ENCODE assay signal across 8 cellular contexts in the genomic region with DNA sequence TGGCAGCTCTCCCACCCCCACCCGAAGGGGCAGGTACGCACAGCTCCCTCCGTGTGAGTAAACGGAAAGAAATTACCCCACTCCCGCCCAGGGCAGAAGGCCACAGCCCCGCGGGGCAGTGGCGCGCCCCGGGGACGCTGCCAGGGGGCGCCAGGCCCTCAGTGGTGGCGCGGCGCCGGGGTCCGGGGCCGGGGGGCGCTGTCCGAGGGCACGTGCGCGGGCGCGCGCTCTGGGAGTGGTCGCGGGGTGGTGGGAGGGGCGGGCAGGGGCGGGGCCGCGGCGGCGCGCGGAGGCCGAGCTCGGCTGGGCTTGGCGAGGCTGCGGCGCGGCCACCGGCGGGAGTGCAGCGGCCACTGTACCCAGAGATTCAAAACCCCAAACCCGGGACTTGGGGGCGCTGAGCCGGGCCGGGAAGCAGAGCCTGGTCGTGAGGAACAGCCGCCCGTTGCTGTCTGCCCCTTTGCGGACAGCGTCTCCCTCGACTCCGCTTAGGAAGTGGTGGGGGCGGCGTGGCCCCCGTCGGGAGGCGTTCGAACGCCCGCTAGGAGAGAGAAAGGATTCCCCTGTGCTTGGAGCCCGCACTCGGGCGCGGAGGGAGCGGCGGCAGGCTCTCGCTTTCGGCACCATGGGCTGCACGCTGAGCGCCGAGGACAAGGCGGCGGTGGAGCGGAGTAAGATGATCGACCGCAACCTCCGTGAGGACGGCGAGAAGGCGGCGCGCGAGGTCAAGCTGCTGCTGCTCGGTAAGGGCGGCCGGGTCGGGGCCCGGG. TPM values are rescaled to one million over a fixed set of nuclear protein-coding genes. Genes with fewer than 3 reads are reported as not detected.
A peak's percentile ranks its signal among the peaks of the same experiment; 100 is the strongest.
DNase-seq lines count a peak whose midpoint lies in the region; ATAC-seq and TF ChIP-seq lines count a peak whose summit lies in the region.

A gene (plus strand): TSS at position 296 of the 770 bp plus-strand sequence. CDS start 330 bp downstream, at position 626.

- intact Hi-C loops in mammary epithelial cell (cut with micrococcal nuclease), result loop anchor here (1.0 to 10.0 kb wide), 8 partner anchors 17 to 523 kb away; no protein-coding TSS in a partner anchor

- CTCF ChIA-PET in mammary epithelial cell (lab: Charles Lee; ENCODE audit: low non-redundant PET), result interaction anchor here (0.6 to 2.2 kb wide), 12 partner anchors 13 to 351 kb away, joined by 3 to 23 read pairs (median 4); no protein-coding TSS in a partner anchor

- no peak for ATAC-seq in GM18858 (IDR thresholded peaks at IDR 0.05; ENCODE audit: unreplicated experiment)

- in situ Hi-C loops in mammary epithelial cell (cut with MboI; ENCODE audit: low sequenced_read_pairs in 2 of 2), result loop anchor here in 1 of 2 donors (25.0 kb wide), 1 partner anchor 253 kb away; no protein-coding TSS in a partner anchor

- no peaks in the 10 kb centered on the region for H3K36me3 ChIP-seq in HUES64 (ENCODE audit: insufficient read depth, low read length)
- peaks cover 6% of the 10 kb centered on the region for H3K36me3 ChIP-seq in SJSA1
- no peaks in the 10 kb centered on the region for H3K36me3 ChIP-seq in mammary epithelial cell (ENCODE audit: insufficient read depth, low read length)
- H3K36me3 ChIP-seq in iPS-18a (ENCODE audit: control insufficient read depth, low read depth, low read length), result no peaks in the 10 kb centered on the region

- H3K4me2 ChIP-seq in mammary epithelial cell (ENCODE audit: insufficient read depth, low read depth, low read length), result peak within 1 kb of the TSS; percentile 80

- BruUV-seq in mammary epithelial cell (replicated peaks; lab: Mats Ljungman, UMichigan), result no TSS peak

- H3K4me1 ChIP-seq in HUES64 (ENCODE audit: insufficient read depth, low read length) (peaks cover 22% of the 10 kb centered on the region), SJSA1 (replicated peaks) (peaks cover 28% of the 10 kb centered on the region), mammary epithelial cell (ENCODE audit: insufficient read depth, low read length) (peaks cover 28% of the 10 kb centered on the region), iPS-18a (ENCODE audit: control insufficient read depth, low read depth, low read length) (peaks cover 28% of the 10 kb centered on the region)

- H3K9ac ChIP-seq in HUES64 (ENCODE audit: low read depth, low read length) (peak within 1 kb of the TSS; percentile 90), mammary epithelial cell (ENCODE audit: insufficient read depth, low read length) (peak within 1 kb of the TSS; percentile 97), iPS-18a (ENCODE audit: low read length) (peak within 1 kb of the TSS; percentile 76)

- H3K27ac ChIP-seq in HUES64 (ENCODE audit: low read depth, low read length) (peak within 1 kb of the TSS; percentile 83), SJSA1 (peak within 1 kb of the TSS; percentile 75), mammary epithelial cell (ENCODE audit: insufficient read depth, low read depth, low read length) (peak within 1 kb of the TSS; percentile 92), iPS-18a (ENCODE audit: low read length) (no peak within 1 kb of the TSS)

- under 1% methylated on average over 92 of the region's 92 CpGs for WGBS in HUES64
- WGBS in mammary epithelial cell (ENCODE audit: low coverage, missing lambda C conversion rate), result no CpG with 5 or more reads among the region's 92 CpGs

- H3K4me3 ChIP-seq in HUES64 (ENCODE audit: low read length), result peak within 1 kb of the TSS; percentile 98
- H3K4me3 ChIP-seq in SJSA1, result peak within 1 kb of the TSS; percentile 86
- H3K4me3 ChIP-seq in mammary epithelial cell (replicated peaks in 1 of 3; ENCODE audit: insufficient read depth in 1 of 3, low read depth in 2 of 3, low read length in 3 of 3), result peak within 1 kb of the TSS; percentile 77 to 93 (median 87)
- peak within 1 kb of the TSS; percentile 97 for H3K4me3 ChIP-seq in iPS-18a (ENCODE audit: low read length)
- H3K4me3 ChIP-seq in retinal pigment epithelial cell (ENCODE audit: low read length), result peak within 1 kb of the TSS; percentile 99

- peaks cover 49% of the 10 kb centered on the region for H3K79me2 ChIP-seq in mammary epithelial cell (ENCODE audit: insufficient read depth, low read length)

- dilution Hi-C loops in mammary epithelial cell (cut with HindIII; ENCODE audit: low sequenced_read_pairs), result loop anchor here (5.0 to 10.0 kb wide), 3 partner anchors 37 to 98 kb away; no protein-coding TSS in a partner anchor

- 0 out of 2 replicates have a peak, but pooled peaks have one; percentile 8 for TF ChIP-seq CTCF in GM12874 (IDR thresholded peaks at IDR 0.05; ENCODE audit: insufficient read depth, low read depth, low read length)
- peak; percentile 35 to 47 for TF ChIP-seq CTCF in mammary epithelial cell (conservative IDR thresholded peaks at IDR 0.05 in 1 of 2, IDR thresholded peaks at IDR 0.05 in 1 of 2; ENCODE audit: extremely low read depth in 1 of 2, insufficient read depth in 1 of 2, low read depth in 1 of 2, low read length in 2 of 2)
- peak; percentile 41 for TF ChIP-seq CTCF in retinal pigment epithelial cell (conservative IDR thresholded peaks at IDR 0.05; ENCODE audit: low read depth, low read length)

- peak within 1 kb of the TSS; percentile 84 for H2AFZ ChIP-seq in mammary epithelial cell (ENCODE audit: low read depth, low read length)

- no peaks in the 10 kb centered on the region for H3K9me3 ChIP-seq in HUES64 (ENCODE audit: insufficient read depth, low read depth, low read length)
- H3K9me3 ChIP-seq in SJSA1 (replicated peaks), result no peaks in the 10 kb centered on the region
- no peaks in the 10 kb centered on the region for H3K9me3 ChIP-seq in mammary epithelial cell (replicated peaks; ENCODE audit: insufficient read depth, low read length)
- H3K9me3 ChIP-seq in iPS-18a (ENCODE audit: control insufficient read depth, low read depth, low read length), result no peaks in the 10 kb centered on the region

- H3K27me3 ChIP-seq in HUES64 (ENCODE audit: insufficient read depth, low read length) (peaks cover 7% of the 10 kb centered on the region; the same call in 1 of the 2 replicates), SJSA1 (replicated peaks) (no peaks in the 10 kb centered on the region), mammary epithelial cell (ENCODE audit: insufficient read depth, low read length) (no peaks in the 10 kb centered on the region), iPS-18a (ENCODE audit: control insufficient read depth, insufficient read depth, low read length) (peaks cover 39% of the 10 kb centered on the region)

- H4K20me1 ChIP-seq in mammary epithelial cell (ENCODE audit: insufficient read depth, low read length), result no peaks in the 10 kb centered on the region

- DNase-seq in A172 (ENCODE audit: low spot score) (peak; percentile 75), SJSA1 (ENCODE audit: low read depth in 1 of 2, low spot score in 2 of 2) (peak; percentile 82 to 83), mammary epithelial cell (peak; percentile 94), retinal pigment epithelial cell (ENCODE audit: low read depth) (peak; percentile 72)

RNA-seq across cellular contexts. Expression of the gene that starts here (rescaled TPM):
- total RNA-seq in A172 (2014; rRNA removed; shearing (Covaris generic)), result 51.4 and 55.1 TPM in 2 replicates
- polyA plus RNA-seq in HUES64 (2013, experiment 1 of 2), result 18.8 TPM
- 21.2 TPM for polyA plus RNA-seq in HUES64 (2013, experiment 2 of 2)
- total RNA-seq in SJSA1 (2014; rRNA removed; shearing (Covaris generic)), result 79.9 and 90.7 TPM in 2 replicates
- total RNA-seq in mammary epithelial cell, result 10 to 100 TPM; 39.6 to 39.8 TPM
- 26.8 TPM for polyA plus RNA-seq in mammary epithelial cell
- 17.4 TPM for polyA minus RNA-seq in mammary epithelial cell
